1 cellular context compared by ENCODE assay signal in genomic region chr19:2302319-2303208, GRCh38.
TF ChIP-seq lines count a peak whose summit lies in the region.

No MANE protein-coding gene starts in this region.

TF ChIP-seq in K562, 482 proteins besides CTCF, POLR2A, EP300 and RAD21 (continues in another document):
- TF ChIP-seq ZBTB49 (CRISPR knock-in tag; IDR thresholded peaks at IDR 0.05; ENCODE audit: borderline replicate concordance), result no peak
- no peak for TF ChIP-seq BRD9 (IDR thresholded peaks at IDR 0.05; ENCODE audit: low read depth, partially characterized antibody)
- TF ChIP-seq TAF9B (IDR thresholded peaks at IDR 0.05; ENCODE audit: partially characterized antibody), result peak; percentile 90
- TF ChIP-seq L3MBTL2 (IDR thresholded peaks at IDR 0.05), result peak; percentile 89
- TF ChIP-seq ZNF354B (CRISPR knock-in tag; IDR thresholded peaks at IDR 0.05), result no peak
- TF ChIP-seq MGA (IDR thresholded peaks at IDR 0.05), result peak; percentile 63
- no peak for TF ChIP-seq GTF2B (IDR thresholded peaks at IDR 0.05; ENCODE audit: extremely low read depth, insufficient read length)
- peak; percentile 96 for TF ChIP-seq ATF7 (IDR thresholded peaks at IDR 0.05)
- TF ChIP-seq ZNF239 (CRISPR knock-in tag; IDR thresholded peaks at IDR 0.05), result no peak
- peak; percentile 39 to 47 for TF ChIP-seq KDM1A (IDR thresholded peaks at IDR 0.05)
- TF ChIP-seq THAP12 (CRISPR knock-in tag; IDR thresholded peaks at IDR 0.05), result no peak
- TF ChIP-seq ZBTB17 (CRISPR knock-in tag; IDR thresholded peaks at IDR 0.05), result no peak
- TF ChIP-seq CHAMP1 (IDR thresholded peaks at IDR 0.05), result no peak
- TF ChIP-seq RCOR1 (IDR thresholded peaks at IDR 0.05; ENCODE audit: borderline replicate concordance in 1 of 2, low read depth in 2 of 2, low read length in 2 of 2), result peak in 1 of 2 experiments; percentile 19; a peak in 1 of 4 replicates
- peak in 1 of 2 experiments; percentile 68 for TF ChIP-seq E2F6 (IDR thresholded peaks at IDR 0.05; ENCODE audit: borderline replicate concordance in 1 of 2, extremely low read depth in 1 of 2, insufficient read depth in 1 of 2, insufficient read length in 1 of 2, low read depth in 1 of 2, low read length in 1 of 2, poor library complexity in 1 of 2, severe bottlenecking in 1 of 2)
- TF ChIP-seq JUN (IDR thresholded peaks at IDR 0.05; ENCODE audit: borderline replicate concordance, low read depth, low read length), result peak; percentile 63; the same call in 1 of the 2 replicates
- TF ChIP-seq JUN (CRISPR knock-in tag; IDR thresholded peaks at IDR 0.05; ENCODE audit: borderline replicate concordance), result no peak
- TF ChIP-seq ATF1 (CRISPR knock-in tag; IDR thresholded peaks at IDR 0.05), result 0 out of 2 replicates have a peak, but pooled peaks have one; percentile 5
- TF ChIP-seq ATF1 (tag; IDR thresholded peaks at IDR 0.05), result peak; percentile 90
- no peak for TF ChIP-seq ZNF639 (CRISPR knock-in tag; conservative IDR thresholded peaks at IDR 0.05 in 1 of 2, IDR thresholded peaks at IDR 0.05 in 1 of 2)
- no peak for TF ChIP-seq GABPA (tag; conservative IDR thresholded peaks at IDR 0.05; ENCODE audit: low read depth)
- TF ChIP-seq ELF1 (tag; IDR thresholded peaks at IDR 0.05), result no peak
- peak; percentile 79 for TF ChIP-seq CREB1 (IDR thresholded peaks at IDR 0.05)
- TF ChIP-seq CREB1 (CRISPR knock-in tag; IDR thresholded peaks at IDR 0.05), result peak; percentile 88
- TF ChIP-seq FOXJ2 (tag; IDR thresholded peaks at IDR 0.05), result no peak
- TF ChIP-seq POLR2G (IDR thresholded peaks at IDR 0.05; ENCODE audit: low read depth, low read length), result peak; percentile 38; the same call in 1 of the 2 replicates
- 0 out of 4 replicates have a peak, but pooled peaks of 1 of the 2 experiments have one; percentile 26 for TF ChIP-seq NRF1 (conservative IDR thresholded peaks at IDR 0.05 in 1 of 2, IDR thresholded peaks at IDR 0.05 in 1 of 2)
- peak; percentile 95 for TF ChIP-seq DACH1 (IDR thresholded peaks at IDR 0.05; ENCODE audit: partially characterized antibody)
- TF ChIP-seq SAFB (IDR thresholded peaks at IDR 0.05; ENCODE audit: borderline replicate concordance, low read depth, low read length), result 0 out of 2 replicates have a peak, but pooled peaks have one; percentile 34
- peak; percentile 92 for TF ChIP-seq CREM (IDR thresholded peaks at IDR 0.05; ENCODE audit: low read depth)
- peak; percentile 98 for TF ChIP-seq ATF3 (IDR thresholded peaks at IDR 0.05)
- TF ChIP-seq ATF3 (CRISPR knock-in tag; conservative IDR thresholded peaks at IDR 0.05), result no peak
- TF ChIP-seq GABPB1 (CRISPR knock-in tag; IDR thresholded peaks at IDR 0.05), result 0 out of 2 replicates have a peak, but pooled peaks have one; percentile 8
- peak; percentile 62 for TF ChIP-seq ZNF316 (IDR thresholded peaks at IDR 0.05)
- TF ChIP-seq LARP7 (IDR thresholded peaks at IDR 0.05), result no peak
